Comparison of ENCODE assay signal across 9 cellular contexts in the genomic region with DNA sequence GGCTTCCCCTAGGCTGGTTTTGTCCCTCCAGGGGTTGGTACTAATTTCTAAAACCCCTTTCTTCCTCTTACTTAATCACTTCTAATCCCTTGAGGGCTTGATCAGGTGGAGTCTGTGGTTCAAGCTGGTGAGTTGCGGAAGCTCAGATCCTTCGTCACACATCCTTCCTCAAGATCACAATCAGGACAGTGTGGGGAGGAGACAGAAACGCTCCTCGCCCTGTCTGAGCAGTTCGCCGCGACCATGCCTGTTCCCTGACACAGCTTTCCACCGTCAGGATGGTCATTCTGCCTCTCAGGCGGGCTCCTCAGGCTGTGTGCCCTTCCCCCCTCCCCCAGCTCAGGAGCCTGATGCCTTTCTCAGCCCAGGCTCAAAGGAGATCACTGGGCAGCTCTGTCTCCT. TPM values are rescaled to one million over a fixed set of nuclear protein-coding genes. Genes with fewer than 3 reads are reported as not detected.
DNase-seq lines count a peak whose midpoint lies in the region; ATAC-seq lines count a peak whose summit lies in the region.
"Had no signal": no experiment of that assay in that cellular context is flagged by ENCODE, and none has a peak within 500 bp of the region (broad histone marks: within the 10 kb centered on the region; RNA-seq: fewer than 3 reads in every experiment).

No MANE protein-coding gene starts in this region.

- no peaks in the 10 kb centered on the region for H3K9me3 ChIP-seq in ectodermal cell (ENCODE audit: control insufficient read depth, low read length)
- H3K9me3 ChIP-seq: gastrocnemius medialis had no signal

- H3K27ac ChIP-seq in ectodermal cell (ENCODE audit: insufficient read depth, low read depth, low read length, poor library complexity, severe bottlenecking): peak overlapping the region; percentile 44
- H3K27ac ChIP-seq: gastrocnemius medialis had no signal

- WGBS in ectodermal cell, 2 experiments: 60 to 69% methylated on average over 9 of the region's 9 CpGs

- ATAC-seq in GM19025 (IDR thresholded peaks at IDR 0.05; ENCODE audit: low read depth, unreplicated experiment) (peak; percentile 76), HG02973 (IDR thresholded peaks at IDR 0.05; ENCODE audit: unreplicated experiment) (peak; percentile 79)

- no peaks in the 10 kb centered on the region for H3K36me3 ChIP-seq in ectodermal cell (ENCODE audit: control insufficient read depth, insufficient read depth, low read length)
- H3K36me3 ChIP-seq: gastrocnemius medialis had no signal

- peak; percentile 81 for DNase-seq in SKM-1 treated with dmso at 0.1 percent for 144 hours (lab: John Stamatoyannopoulos, UW; ENCODE audit: unreplicated experiment)
- DNase-seq in DMS 273 (lab: John Stamatoyannopoulos, UW; ENCODE audit: unreplicated experiment): no peak
- DNase-seq in cerebellar cortex (ENCODE audit: low spot score): no peak
- no peak for DNase-seq in glomerular visceral epithelial cell (ENCODE audit: extremely low spot score)
- no peak for DNase-seq in NCI-H2227 (lab: John Stamatoyannopoulos, UW; ENCODE audit: unreplicated experiment)
- DNase-seq: gastrocnemius medialis had no signal

- no peaks in the 10 kb centered on the region for H3K27me3 ChIP-seq in ectodermal cell (ENCODE audit: control insufficient read depth, insufficient read depth, low read length, poor library complexity, severe bottlenecking)
- H3K27me3 ChIP-seq: gastrocnemius medialis had no signal

- H3K4me3 ChIP-seq in ectodermal cell (ENCODE audit: insufficient read depth, low read depth, low read length): no peak overlapping the region
- H3K4me3 ChIP-seq: gastrocnemius medialis had no signal

- H3K4me1 ChIP-seq in ectodermal cell (ENCODE audit: control insufficient read depth, insufficient read depth, low read length): peaks cover 14% of the 10 kb centered on the region
- H3K4me1 ChIP-seq: gastrocnemius medialis had no signal

RNA-seq across cellular contexts. Expression of a gene that starts 24.3 kb away (rescaled TPM):
- 0.63 TPM for polyA plus RNA-seq in ectodermal cell (2013, experiment 1 of 4)
- polyA plus RNA-seq in ectodermal cell (2013, experiment 2 of 4): 0.44 TPM
- polyA plus RNA-seq in ectodermal cell (2013, experiment 3 of 4): 1.1 TPM
- polyA plus RNA-seq in ectodermal cell (2013, experiment 4 of 4): 0.77 TPM
